20 cellular contexts compared by ENCODE assay signal in the genomic region with DNA sequence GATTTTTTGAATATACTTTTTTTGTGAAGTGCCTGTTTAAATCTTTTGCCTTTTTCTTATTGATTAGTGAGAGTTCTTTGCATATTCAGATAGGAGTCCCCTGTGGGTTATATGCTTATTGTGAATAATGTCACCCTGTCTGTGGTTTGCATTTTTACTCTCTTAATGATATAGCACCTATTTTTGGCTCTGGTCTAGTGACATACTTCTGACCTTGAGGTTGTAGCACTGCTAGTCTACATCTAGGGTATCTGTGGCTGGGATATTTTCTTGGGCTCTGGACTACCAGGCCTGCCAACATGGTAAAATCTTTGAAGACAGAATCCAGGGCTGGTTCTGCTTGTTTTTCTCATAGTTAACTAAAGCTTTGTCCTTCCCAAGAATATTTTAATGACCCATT. TPM values are rescaled to one million over a fixed set of nuclear protein-coding genes. Genes with fewer than 3 reads are reported as not detected.
DNase-seq lines count a peak whose midpoint lies in the region; ATAC-seq, FAIRE-seq and TF ChIP-seq lines count a peak whose summit lies in the region.
"Had no signal": no experiment of that assay in that cellular context is flagged by ENCODE, and none has a peak within 500 bp of the region (broad histone marks: within the 10 kb centered on the region; RNA-seq: fewer than 3 reads in every experiment).

No MANE protein-coding gene starts in this region.

- H3K4me2 ChIP-seq in GM12878 (ENCODE audit: control insufficient read depth, insufficient read depth): no peak overlapping the region
- H3K4me2 ChIP-seq: A549 had no signal

- no peak for TF ChIP-seq RAD21 in GM12878 (IDR thresholded peaks at IDR 0.05; ENCODE audit: insufficient read depth, low read depth, low read length)

- POLR2A ChIA-PET in GM12878 (lab: Charles Lee): no interaction called here
- POLR2A ChIA-PET in activated CD8-positive, alpha-beta T cell treated with anti-CD3 and anti-CD28 coated beads, Interleukin-2, amount 10 ng/mL, durations not matched to agents 7 days and 5 days (lab: Charles Lee): no interaction called here

- H3K27ac Mint-ChIP-seq in activated CD8-positive, alpha-beta T cell treated with anti-CD3 and anti-CD28 coated beads, Interleukin-2, amount 10 ng/mL, durations not matched to agents 7 days and 5 days: no peak overlapping the region
- H3K27ac Mint-ChIP-seq: CD4-positive, alpha-beta T cell; H9 had no signal

- peak in 1 of 2 donors; percentile 56 for DNase-seq in cardiac muscle cell (ENCODE audit: low read depth in 1 of 2, low spot score in 1 of 2)
- no peak for DNase-seq in cardiac septum (ENCODE audit: low spot score)
- no peak for DNase-seq in left ventricle myocardium superior
- no peak for DNase-seq in Right ventricle myocardium inferior (ENCODE audit: missing footprints)
- no peak for DNase-seq in GM12878 (ENCODE audit: low read depth, low spot score)
- no peak for DNase-seq in activated effector memory CD4-positive, alpha-beta T cell treated with anti-CD3 and anti-CD28 coated beads, Interleukin-2, amount 50 U/mL, for 16 hours
- no peak for DNase-seq in activated CD8-positive, alpha-beta T cell treated with anti-CD3 and anti-CD28 coated beads, Interleukin-2, amount 10 ng/mL, durations not matched to agents 7 days and 5 days
- DNase-seq: AML-193; Caco-2; CD4-positive, alpha-beta T cell; H9 had no signal

- TF ChIP-seq POLR2A in GM12878 (IDR thresholded peaks at IDR 0.05; ENCODE audit: low read depth, low read length): no peak

- no peaks in the 10 kb centered on the region for H3K27me3 ChIP-seq in cardiac muscle cell
- peaks cover 6 to 22% of the 10 kb centered on the region in 2 experiments for H3K27me3 ChIP-seq in GM12878 (replicated peaks in 1 of 2; ENCODE audit: control insufficient read depth in 2 of 2, insufficient read depth in 2 of 2, low read length in 1 of 2)

- no peaks in the 10 kb centered on the region for H3K79me2 ChIP-seq in GM12878 (ENCODE audit: control insufficient read depth, insufficient read depth, low read length)

- RAD21 ChIA-PET in GM12878 (lab: Charles Lee; ENCODE audit: unreplicated experiment): no interaction called here

- CTCF ChIA-PET in GM12878 (lab: Yijun Ruan, JAX): no interaction called here
- CTCF ChIA-PET in activated CD8-positive, alpha-beta T cell treated with anti-CD3 and anti-CD28 coated beads, Interleukin-2, amount 10 ng/mL, durations not matched to agents 7 days and 5 days (lab: Charles Lee): no interaction called here

- H2AFZ ChIP-seq in GM12878 (ENCODE audit: control insufficient read depth, low read depth, low read length): no peak overlapping the region

- H3K36me3 Mint-ChIP-seq in activated CD8-positive, alpha-beta T cell treated with anti-CD3 and anti-CD28 coated beads, Interleukin-2, amount 10 ng/mL, durations not matched to agents 7 days and 5 days (ENCODE audit: low read depth): no peaks in the 10 kb centered on the region

- TF ChIP-seq CTCF in cardiac muscle cell (IDR thresholded peaks at IDR 0.05; ENCODE audit: low read depth, low read length) (no peak), GM12878 (IDR thresholded peaks at IDR 0.05 in 2 of 3, conservative IDR thresholded peaks at IDR 0.05 in 1 of 3; ENCODE audit: control insufficient read depth in 2 of 3, extremely low read depth in 1 of 3, insufficient read depth in 1 of 3, low read depth in 3 of 3, low read length in 3 of 3) (no peak)

- in situ Hi-C loops in GM12878 (cut with MboI): no loop called here

- peaks cover 11% of the 10 kb centered on the region for H3K36me3 ChIP-seq in cardiac muscle cell
- no peaks in the 10 kb centered on the region for H3K36me3 ChIP-seq in GM12878 (ENCODE audit: control insufficient read depth in 2 of 2, insufficient read depth in 2 of 2, low read length in 1 of 2)

- no peak overlapping the region for H3K9ac ChIP-seq in GM12878 (ENCODE audit: control insufficient read depth, insufficient read depth, low read length)

- H3K4me1 ChIP-seq in cardiac muscle cell (ENCODE audit: low read depth) (peaks cover 72% of the 10 kb centered on the region), GM12878 (ENCODE audit: control insufficient read depth, insufficient read depth, low read length) (no peaks in the 10 kb centered on the region; the same call in 1 of the 2 replicates)
- H3K4me1 ChIP-seq: A549, Caco-2 had no signal

- no peaks in the 10 kb centered on the region for H3K9me3 Mint-ChIP-seq in activated CD8-positive, alpha-beta T cell treated with anti-CD3 and anti-CD28 coated beads, Interleukin-2, amount 10 ng/mL, durations not matched to agents 7 days and 5 days (ENCODE audit: insufficient read depth)
- H3K9me3 Mint-ChIP-seq: CD4-positive, alpha-beta T cell; H9 had no signal

- peak; percentile 39 for ATAC-seq in left ventricle myocardium superior
- ATAC-seq in Right ventricle myocardium inferior: no peak
- ATAC-seq in GM12878: 0 out of 3 replicates have a peak, but pooled peaks have one; percentile 27
- no peak for ATAC-seq in activated CD8-positive, alpha-beta T cell treated with anti-CD3 and anti-CD28 coated beads, Interleukin-2, amount 10 ng/mL, durations not matched to agents 7 days and 5 days
- ATAC-seq: A549 had no signal

- no peak for TF ChIP-seq EP300 in GM12878 (IDR thresholded peaks at IDR 0.05; ENCODE audit: borderline replicate concordance in 1 of 2, control insufficient read depth in 1 of 2, low read depth in 2 of 2, low read length in 2 of 2)

- SMC1A ChIA-PET in GM12878 (lab: Charles Lee; ENCODE audit: uncharacterized antibody, unreplicated experiment): no interaction called here

- peaks cover 75% of the 10 kb centered on the region for H3K27me3 Mint-ChIP-seq in activated CD8-positive, alpha-beta T cell treated with anti-CD3 and anti-CD28 coated beads, Interleukin-2, amount 10 ng/mL, durations not matched to agents 7 days and 5 days (ENCODE audit: low read depth)

- H3K4me1 Mint-ChIP-seq in activated CD8-positive, alpha-beta T cell treated with anti-CD3 and anti-CD28 coated beads, Interleukin-2, amount 10 ng/mL, durations not matched to agents 7 days and 5 days (ENCODE audit: low read depth): peaks cover 9% of the 10 kb centered on the region

- FAIRE-seq in GM12878 (lab: Jason Lieb, UNC): no peak
- FAIRE-seq: A549, D721Med, G401.6, GM12892, H1 had no signal

- H3K4me3 ChIP-seq in cardiac muscle cell: no peak overlapping the region
- H3K4me3 ChIP-seq in GM12878: no peak overlapping the region
- H3K4me3 ChIP-seq: A549 had no signal

- intact Hi-C loops in cardiac septum (cut with DNase I) (loop anchor here (2.0 kb wide), 1 partner anchor 16 kb away; no protein-coding TSS in a partner anchor), left ventricle myocardium superior (cut with micrococcal nuclease) (no loop called here), Right ventricle myocardium inferior (cut with DNase I) (no loop called here), GM12878 (cut with micrococcal nuclease; ENCODE audit: unreplicated experiment) (no loop called here)

- peak overlapping the region; percentile 100 for H3K27ac ChIP-seq in cardiac muscle cell
- H3K27ac ChIP-seq in GM12878 (ENCODE audit: control insufficient read depth, insufficient read depth): no peak overlapping the region
- H3K27ac ChIP-seq: 22Rv1, A549, C4-2B, HL-60 had no signal

- H3K4me3 Mint-ChIP-seq in activated CD8-positive, alpha-beta T cell treated with anti-CD3 and anti-CD28 coated beads, Interleukin-2, amount 10 ng/mL, durations not matched to agents 7 days and 5 days: no peak overlapping the region
- H3K4me3 Mint-ChIP-seq: CD4-positive, alpha-beta T cell; H9 had no signal

- H3K9me3 ChIP-seq in cardiac muscle cell (ENCODE audit: low read depth) (no peaks in the 10 kb centered on the region), GM12878 (replicated peaks; ENCODE audit: control insufficient read depth, insufficient read depth, low read length) (no peaks in the 10 kb centered on the region; the same call in 2 of the 3 replicates)
- H3K9me3 ChIP-seq: A549, Caco-2 had no signal

- no peaks in the 10 kb centered on the region for H4K20me1 ChIP-seq in GM12878 (ENCODE audit: control insufficient read depth, insufficient read depth)

- no TSS peak for BruUV-seq in GM12878 (replicated peaks; lab: Mats Ljungman, UMichigan)

TF ChIP-seq in GM12878, 131 proteins besides CTCF, POLR2A, EP300 and RAD21 (continues in another document):
- TF ChIP-seq JUND (IDR thresholded peaks at IDR 0.05; ENCODE audit: low read depth, low read length): no peak
- no peak for TF ChIP-seq STAT3 (IDR thresholded peaks at IDR 0.05; ENCODE audit: low read depth, low read length)
- no peak for TF ChIP-seq ZNF217 (IDR thresholded peaks at IDR 0.05)
- no peak for TF ChIP-seq CREB1 (IDR thresholded peaks at IDR 0.05; ENCODE audit: low read depth)
- TF ChIP-seq MYB (IDR thresholded peaks at IDR 0.05; ENCODE audit: borderline replicate concordance, low read depth, low read length): no peak
- TF ChIP-seq IKZF2 (IDR thresholded peaks at IDR 0.05): no peak
- TF ChIP-seq MEF2A (IDR thresholded peaks at IDR 0.05; ENCODE audit: insufficient read depth, low read depth, low read length): peak; percentile 41; the same call in 1 of the 2 replicates
- no peak for TF ChIP-seq MYC (IDR thresholded peaks at IDR 0.05; ENCODE audit: insufficient read depth, insufficient read length, insufficient replicate concordance, low read length, severe bottlenecking)

RNA-seq across cellular contexts. Expression of a gene that starts 13.5 kb away (rescaled TPM):
- total RNA-seq in cardiac muscle cell (1,657 and 1,772 TPM in 2 replicates), cardiac septum (157 TPM), left ventricle myocardium superior (285 TPM), Right ventricle myocardium inferior (261 TPM), GM12878 (2014; rRNA removed) (not detected in 2 replicates), GM12878 (2014; rRNA removed; fragmentation: Illumina TruSeq; extraction: Trizol) (not detected in 2 replicates), GM12878 (2021) (not detected in 2 replicates)
- polyA plus RNA-seq in cardiac muscle cell (1,190 and 1,339 TPM in 2 replicates), GM12878 (2011; rRNA removed) (not detected in 2 replicates), GM12878 (2014; fragmentation: Illumina TruSeq; extraction: Trizol) (not detected in 2 replicates), GM12878 (2014; fragmentation: Nextera tagmentation; extraction: Ambion mirVana) (not detected), GM12878 (2014; rRNA removed) (not detected in 2 replicates), GM12878 (2016; fragmentation: Nextera tagmentation; extraction: Ambion mirVana) (under 1 TPM in 1 of 2 experiments, not detected in 1; 0.23 TPM)
- not detected in 2 replicates for total RNA-seq in GM12878 (2013; cell fraction: nucleolus; rRNA removed)
- polyA plus RNA-seq in GM12878 (2011; ENCODE audit: low read depth): not detected
- polyA plus RNA-seq in GM12878 (2011; cell fraction: cytosol; rRNA removed): not detected in 2 replicates
- not detected in 2 replicates for polyA plus RNA-seq in GM12878 (2011; cell fraction: nucleus; rRNA removed)
- not detected in 2 replicates for polyA plus RNA-seq in GM12878 (2012)
- not detected in 2 replicates for polyA minus RNA-seq in GM12878 (2011; rRNA and poly(A)+ RNA removed)
- polyA minus RNA-seq in GM12878 (2011; cell fraction: cytosol; rRNA and poly(A)+ RNA removed): not detected in 2 replicates
- polyA minus RNA-seq in GM12878 (2011; cell fraction: nucleus; rRNA and poly(A)+ RNA removed): not detected in 2 replicates
- not detected for total RNA-seq in activated CD8-positive, alpha-beta T cell treated with anti-CD3 and anti-CD28 coated beads, Interleukin-2, amount 10 ng/mL, durations not matched to agents 7 days and 5 days
- total RNA-seq: Caco-2; CD4-positive, alpha-beta T cell; H1 had no signal
- polyA plus RNA-seq: BJ, H1 had no signal

Comparison
In these comparisons a context has a peak if more than half of its experiments do, and no peak if none do; other contexts are left out.
1. ATAC-seq: peak in left ventricle myocardium superior (single experiment) and GM12878 (single experiment); none in Right ventricle myocardium inferior (single experiment) and activated CD8-positive, alpha-beta T cell treated with anti-CD3 and anti-CD28 coated beads, Interleukin-2, amount 10 ng/mL, durations not matched to agents 7 days and 5 days (single experiment).
2. RNA of a gene that starts 13.5 kb away (total RNA-seq): 1,657 to 1,772 TPM in cardiac muscle cell, 285 TPM in left ventricle myocardium superior (single experiment), 261 TPM in Right ventricle myocardium inferior (single experiment) and 157 TPM in cardiac septum (single experiment); not detected in GM12878 and not detected in activated CD8-positive, alpha-beta T cell treated with anti-CD3 and anti-CD28 coated beads, Interleukin-2, amount 10 ng/mL, durations not matched to agents 7 days and 5 days; every median in the first group is over 100 times any median in the second.